In the genomic region with DNA sequence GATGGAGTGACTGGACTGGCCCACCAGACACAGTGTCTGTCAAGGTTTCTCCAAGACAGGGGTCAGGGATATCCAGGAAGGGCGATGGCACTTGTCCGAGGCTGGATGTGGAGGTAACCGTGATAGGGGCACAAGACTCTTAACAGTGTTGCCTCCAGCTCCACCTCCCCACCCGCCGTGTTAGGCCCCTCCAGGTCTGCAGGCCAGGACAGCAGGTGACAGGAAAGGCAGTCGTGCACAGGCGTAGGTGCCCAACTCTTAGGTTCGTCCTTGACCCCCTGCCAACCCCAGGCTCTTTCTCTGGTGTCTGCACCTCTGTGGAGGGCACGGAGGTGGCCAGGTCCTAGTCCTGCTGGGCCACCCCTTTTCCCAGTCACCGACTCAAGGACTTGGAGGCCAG, we compare ENCODE assay signal across 27 cellular contexts. TPM values are rescaled to one million over a fixed set of nuclear protein-coding genes. Genes with fewer than 3 reads are reported as not detected.
DNase-seq lines count a peak whose midpoint lies in the region; ATAC-seq, FAIRE-seq and TF ChIP-seq lines count a peak whose summit lies in the region.
"Had no signal": no experiment of that assay in that cellular context is flagged by ENCODE, and none has a peak within 500 bp of the region (broad histone marks: within the 10 kb centered on the region; RNA-seq: fewer than 3 reads in every experiment).

No MANE protein-coding gene starts in this region.

- H3K4me3 ChIP-seq in KMS-11 (IDR thresholded peaks at IDR 0.05; ENCODE audit: insufficient read depth, low read depth, low read length) (no peak overlapping the region), H1 (ENCODE audit: extremely low read depth in 1 of 4, insufficient read depth in 2 of 4, low read depth in 3 of 4, low read length in 4 of 4) (no peak overlapping the region), testis (no peak overlapping the region)
- H3K4me3 ChIP-seq: adrenal gland, heart right ventricle, K562, MG63, pancreas, tibial nerve had no signal

- H3K79me2 ChIP-seq in KMS-11 (ENCODE audit: insufficient read depth, low read depth) (peaks cover 51% of the 10 kb centered on the region), H1 (ENCODE audit: control insufficient read depth in 1 of 2, insufficient read depth in 2 of 2, low read length in 2 of 2) (peaks cover 15 to 47% of the 10 kb centered on the region in 2 experiments; a peak in 3 of 4 replicates)

- no peaks in the 10 kb centered on the region for H3K36me3 Mint-ChIP-seq in activated CD4-positive, alpha-beta T cell treated with anti-CD3 and anti-CD28 coated beads, Interleukin-2, amount 10 ng/mL, durations not matched to agents 24 days and 14 days (ENCODE audit: low read depth)
- H3K36me3 Mint-ChIP-seq in stimulated activated memory B cell treated with anti-CD40 and anti-IgM and Interleukin-4, amounts not matched to agents 10 μg/mL and 1 μg/mL and 100 μg/mL, for 72 hours, result peaks cover 5% of the 10 kb centered on the region

- no peaks in the 10 kb centered on the region for H3K27me3 ChIP-seq in KMS-11 (ENCODE audit: insufficient read depth, low read depth)
- no peaks in the 10 kb centered on the region for H3K27me3 ChIP-seq in H1 (replicated peaks in 1 of 4; ENCODE audit: control insufficient read depth in 3 of 4, extremely low read depth in 1 of 4, insufficient read depth in 3 of 4, low read length in 3 of 4)
- H3K27me3 ChIP-seq in testis, result no peaks in the 10 kb centered on the region
- H3K27me3 ChIP-seq: adrenal gland, foreskin keratinocyte, heart right ventricle, MG63, pancreas, tibial nerve had no signal

- H3K9me3 ChIP-seq in H1 (ENCODE audit: insufficient read depth in 2 of 2, low read depth in 1 of 2, low read length in 1 of 2) (no peaks in the 10 kb centered on the region), testis (no peaks in the 10 kb centered on the region)
- H3K9me3 ChIP-seq: adrenal gland, heart right ventricle, MG63, pancreas, tibial nerve had no signal

- no peak overlapping the region for H4K91ac ChIP-seq in H1 (replicated peaks; ENCODE audit: insufficient read length, low read length)

- H2AFZ ChIP-seq in KMS-11 (ENCODE audit: low read depth) (no peak overlapping the region), H1 (ENCODE audit: low read length) (no peak overlapping the region)

- H3K18ac ChIP-seq in H1 (ENCODE audit: extremely low read depth, low read length), result no peak overlapping the region

- H3K4me1 Mint-ChIP-seq in activated CD4-positive, alpha-beta T cell treated with anti-CD3 and anti-CD28 coated beads, Interleukin-2, amount 10 ng/mL, durations not matched to agents 24 days and 14 days, result peaks cover 11% of the 10 kb centered on the region
- peaks cover 86% of the 10 kb centered on the region for H3K4me1 Mint-ChIP-seq in stimulated activated memory B cell treated with anti-CD40 and anti-IgM and Interleukin-4, amounts not matched to agents 10 μg/mL and 1 μg/mL and 100 μg/mL, for 72 hours

- no peak overlapping the region for H4K5ac ChIP-seq in H1 (ENCODE audit: insufficient read length, low read depth, low read length)

- CTCF ChIA-PET in H1 (lab: Charles Lee; ENCODE audit: partially characterized antibody), result interaction anchor here (1.0 to 2.4 kb wide), 4 partner anchors 9 to 24 kb away, joined by 3 to 7 read pairs (median 4); no protein-coding TSS in a partner anchor

- no peak overlapping the region for H3K27ac ChIP-seq in KMS-11
- no peak overlapping the region for H3K27ac ChIP-seq in H1 (ENCODE audit: low read depth, low read length)
- H3K27ac ChIP-seq in testis, result no peak overlapping the region
- H3K27ac ChIP-seq: adrenal gland, foreskin keratinocyte, heart right ventricle, pancreas, tibial nerve had no signal

- no peak for DNase-seq in activated CD4-positive, alpha-beta T cell treated with anti-CD3 and anti-CD28 coated beads, Interleukin-2, amount 10 ng/mL, durations not matched to agents 24 days and 14 days
- DNase-seq in activated CD4-positive, alpha-beta T cell treated with anti-CD3 and anti-CD28 coated beads for 4 hours, result no peak
- DNase-seq in H1 (ENCODE audit: low read depth in 1 of 2, low spot score in 2 of 2) (no peak), testis (no peak), CD1c-positive myeloid dendritic cell (ENCODE audit: extremely low spot score) (no peak)
- DNase-seq: 8988T; effector CD8-positive, alpha-beta T cell; foreskin keratinocyte; GDM1; heart right ventricle; left cardiac atrium; mesenchymal stem cell; MG63; NCI-H1417; NCI-H524; pancreas; stimulated activated CD4-positive, alpha-beta T cell treated with anti-CD3 and anti-CD28 coated beads, Interleukin-4, amount 100 ng/mL, for 1 hour; stimulated activated naive CD4-positive, alpha-beta T cell treated with Interleukin-2 at 50 U/mL for 16 hours had no signal

- H2BK15ac ChIP-seq in H1 (ENCODE audit: low read length), result no peak overlapping the region

- H2BK120ac ChIP-seq in H1 (replicated peaks; ENCODE audit: low read depth, low read length), result no peak overlapping the region

- POLR2A ChIA-PET in H1 (lab: Charles Lee; ENCODE audit: partially characterized antibody), result interaction anchor here (0.9 to 2.1 kb wide), 4 partner anchors 8 to 27 kb away, joined by 3 to 6 read pairs (median 4); partner anchors contain the start of gene ITM2C

- WGBS in H1 (ENCODE audit: extremely low coverage in 1 of 2, insufficient coverage in 1 of 2, insufficient read length in 1 of 2, insufficient replicate concordance in 2 of 2, low coverage in 1 of 2, low lambda C conversion rate in 2 of 2, missing lambda C conversion rate in 1 of 2), 2 experiments, result 98% methylated on average over 10 of the region's 10 CpGs; no CpG with 5 or more reads in 1 of the 2 experiments
- WGBS in testis, 2 donors, result 78 to 91% methylated on average over 4 to 10 of the region's 10 CpGs

- H2BK12ac ChIP-seq in H1 (ENCODE audit: low read depth, low read length), result no peak overlapping the region

- H4K20me1 ChIP-seq in KMS-11 (ENCODE audit: insufficient read depth), result no peaks in the 10 kb centered on the region
- peaks cover 9 to 38% of the 10 kb centered on the region in 2 experiments for H4K20me1 ChIP-seq in H1 (replicated peaks in 1 of 2; ENCODE audit: control insufficient read depth in 1 of 2, insufficient read depth in 2 of 2, low read length in 2 of 2)

- H2BK20ac ChIP-seq in H1 (ENCODE audit: low read length), result no peak overlapping the region

- no peak overlapping the region for H3K56ac ChIP-seq in H1 (replicated peaks; ENCODE audit: insufficient read length, low read depth, low read length)

- H2BK5ac ChIP-seq in H1 (ENCODE audit: low read depth, low read length), result peak overlapping the region; percentile 44; the same call in 1 of the 2 replicates

- ATAC-seq in stimulated activated memory B cell treated with anti-CD40 and anti-IgM and Interleukin-4, amounts not matched to agents 10 μg/mL and 1 μg/mL and 100 μg/mL, for 72 hours, result no peak
- ATAC-seq in HG02973 (IDR thresholded peaks at IDR 0.05; ENCODE audit: unreplicated experiment), result no peak
- ATAC-seq: foreskin keratinocyte; heart right ventricle; K562; left cardiac atrium; naive thymus-derived CD4-positive, alpha-beta T cell; pancreas had no signal

- no peak overlapping the region for H3K14ac ChIP-seq in H1 (ENCODE audit: insufficient read length)

- no peak overlapping the region for H4K8ac ChIP-seq in H1 (ENCODE audit: extremely low read depth, insufficient read depth, low read length)

- no peak overlapping the region for H3K4ac ChIP-seq in H1 (replicated peaks; ENCODE audit: insufficient read length, low read depth, low read length)

- FAIRE-seq in H1 (lab: Jason Lieb, UNC), result no peak
- FAIRE-seq: K562, pancreas had no signal

- H3K4me3 Mint-ChIP-seq in activated CD4-positive, alpha-beta T cell treated with anti-CD3 and anti-CD28 coated beads, Interleukin-2, amount 10 ng/mL, durations not matched to agents 24 days and 14 days, result no peak overlapping the region
- peak overlapping the region; percentile 75 for H3K4me3 Mint-ChIP-seq in stimulated activated memory B cell treated with anti-CD40 and anti-IgM and Interleukin-4, amounts not matched to agents 10 μg/mL and 1 μg/mL and 100 μg/mL, for 72 hours
- H3K4me3 Mint-ChIP-seq: brain; T-helper 1 cell treated with Interleukin-12 subunit alpha and Interleukin-12 subunit beta and Interleukin-4 antibody, amounts not matched to agents 30 μg/mL and 1 μg/mL, for 36 hours had no signal

- intact Hi-C loops in activated CD4-positive, alpha-beta T cell treated with anti-CD3 and anti-CD28 coated beads, Interleukin-2, amount 10 ng/mL, durations not matched to agents 24 days and 14 days (cut with micrococcal nuclease), result no loop called here
- intact Hi-C loops in testis (cut with DNase I; ENCODE audit: low total_unique reads), result no loop called here

- H3K27me3 Mint-ChIP-seq in activated CD4-positive, alpha-beta T cell treated with anti-CD3 and anti-CD28 coated beads, Interleukin-2, amount 10 ng/mL, durations not matched to agents 24 days and 14 days, result peaks cover 2% of the 10 kb centered on the region
- no peaks in the 10 kb centered on the region for H3K27me3 Mint-ChIP-seq in stimulated activated memory B cell treated with anti-CD40 and anti-IgM and Interleukin-4, amounts not matched to agents 10 μg/mL and 1 μg/mL and 100 μg/mL, for 72 hours
- H3K27me3 Mint-ChIP-seq: brain; naive thymus-derived CD4-positive, alpha-beta T cell had no signal

- H3K9me3 Mint-ChIP-seq in activated CD4-positive, alpha-beta T cell treated with anti-CD3 and anti-CD28 coated beads, Interleukin-2, amount 10 ng/mL, durations not matched to agents 24 days and 14 days, result no peaks in the 10 kb centered on the region
- no peaks in the 10 kb centered on the region for H3K9me3 Mint-ChIP-seq in stimulated activated memory B cell treated with anti-CD40 and anti-IgM and Interleukin-4, amounts not matched to agents 10 μg/mL and 1 μg/mL and 100 μg/mL, for 72 hours
- H3K9me3 Mint-ChIP-seq: brain; naive thymus-derived CD4-positive, alpha-beta T cell; T-helper 1 cell treated with Interleukin-12 subunit alpha and Interleukin-12 subunit beta and Interleukin-4 antibody, amounts not matched to agents 30 μg/mL and 1 μg/mL, for 36 hours had no signal

- no peak overlapping the region for H3K23ac ChIP-seq in H1 (ENCODE audit: insufficient read length)

- H3K9ac ChIP-seq in KMS-11, result no peak overlapping the region
- no peak overlapping the region for H3K9ac ChIP-seq in H1 (replicated peaks in 1 of 4; ENCODE audit: extremely low read depth in 1 of 4, low read depth in 3 of 4, low read length in 3 of 4)

- no peak for TF ChIP-seq EP300 in H1 (IDR thresholded peaks at IDR 0.05; ENCODE audit: borderline replicate concordance in 1 of 2, low read depth in 2 of 2, low read length in 2 of 2)

- H3K4me1 ChIP-seq in KMS-11 (ENCODE audit: low read depth, poor library complexity, severe bottlenecking) (peaks cover 65% of the 10 kb centered on the region), H1 (replicated peaks in 1 of 4; ENCODE audit: control insufficient read depth in 3 of 4, insufficient read depth in 4 of 4, low read length in 3 of 4) (peaks cover 9 to 22% (median 19%) of the 10 kb centered on the region in 4 experiments), testis (peaks cover 3% of the 10 kb centered on the region)
- H3K4me1 ChIP-seq: foreskin keratinocyte, pancreas had no signal

- peaks cover 28% of the 10 kb centered on the region for H3K79me1 ChIP-seq in H1 (ENCODE audit: low read depth, low read length)

- H3K36me3 ChIP-seq in KMS-11 (ENCODE audit: insufficient read depth) (peaks cover 16% of the 10 kb centered on the region; the same call in 1 of the 2 replicates), H1 (ENCODE audit: control insufficient read depth in 2 of 4, insufficient read depth in 4 of 4, low read length in 3 of 4) (peaks cover 20 to 66% (median 46%) of the 10 kb centered on the region in 4 experiments), testis (ENCODE audit: low read depth, missing control alignments) (no peaks in the 10 kb centered on the region)
- H3K36me3 ChIP-seq: MG63 had no signal

- TF ChIP-seq RAD21 in H1 (IDR thresholded peaks at IDR 0.05 in 1 of 2, conservative IDR thresholded peaks at IDR 0.05 in 1 of 2; ENCODE audit: low read depth in 2 of 2, low read length in 2 of 2), result no peak

- TF ChIP-seq POLR2A in H1 (IDR thresholded peaks at IDR 0.05; ENCODE audit: control extremely low read depth in 1 of 2, low read depth in 2 of 2, low read length in 2 of 2) (peak in 1 of 2 experiments; percentile 32; a peak in 1 of 3 replicates), testis (IDR thresholded peaks at IDR 0.05) (no peak)

- no peaks in the 10 kb centered on the region for H3K23me2 ChIP-seq in H1 (ENCODE audit: low read depth, low read length)

- TF ChIP-seq CTCF in KMS-11 (conservative IDR thresholded peaks at IDR 0.05; ENCODE audit: low read depth, low read length), result no peak
- no peak for TF ChIP-seq CTCF in H1 (IDR thresholded peaks at IDR 0.05; ENCODE audit: control extremely low read depth in 1 of 3, insufficient read depth in 1 of 3, low read depth in 1 of 3, low read length in 3 of 3)
- no peak for TF ChIP-seq CTCF in testis (IDR thresholded peaks at IDR 0.05)

- H2AK5ac ChIP-seq in H1 (ENCODE audit: low read depth, low read length), result no peak overlapping the region

- H3K4me2 ChIP-seq in KMS-11 (peak overlapping the region; percentile 3; the same call in 1 of the 2 replicates), H1 (ENCODE audit: insufficient read depth in 1 of 2, low read depth in 2 of 2, low read length in 2 of 2) (no peak overlapping the region)

- H3K27ac Mint-ChIP-seq in activated CD4-positive, alpha-beta T cell treated with anti-CD3 and anti-CD28 coated beads, Interleukin-2, amount 10 ng/mL, durations not matched to agents 24 days and 14 days, result peak overlapping the region; percentile 11
- peak overlapping the region; percentile 94 for H3K27ac Mint-ChIP-seq in stimulated activated memory B cell treated with anti-CD40 and anti-IgM and Interleukin-4, amounts not matched to agents 10 μg/mL and 1 μg/mL and 100 μg/mL, for 72 hours
- H3K27ac Mint-ChIP-seq: naive thymus-derived CD4-positive, alpha-beta T cell; T-helper 1 cell treated with Interleukin-12 subunit alpha and Interleukin-12 subunit beta and Interleukin-4 antibody, amounts not matched to agents 30 μg/mL and 1 μg/mL, for 36 hours had no signal

RNA-seq across cellular contexts. Expression of gene ITM2C, which starts 10.1 kb away (rescaled TPM):
- total RNA-seq in activated CD4-positive, alpha-beta T cell treated with anti-CD3 and anti-CD28 coated beads, Interleukin-2, amount 10 ng/mL, durations not matched to agents 24 days and 14 days, result 8.3 and 10.3 TPM in 2 replicates
- total RNA-seq in H1 (2021; fragmentation: NEBNext Ultra II Directional; extraction: Animal tissue kit (Norgen Biotek cat#: 25700)), result 362 and 367 TPM in 2 replicates
- polyA plus RNA-seq in H1 (2011; rRNA removed), result 742 and 889 TPM in 2 replicates
- 714 TPM for polyA plus RNA-seq in H1 (2011; cell fraction: cytosol; rRNA removed)
- 967 TPM for polyA plus RNA-seq in H1 (2011; cell fraction: nucleus; rRNA removed)
- polyA plus RNA-seq in H1 (2012, experiment 1 of 2), result 466 to 565 TPM (median 504 TPM) in 4 replicates
- 396 TPM for polyA plus RNA-seq in H1 (2012, experiment 2 of 2)
- 442 TPM for polyA plus RNA-seq in H1 (2013, experiment 1 of 2)
- 531 TPM for polyA plus RNA-seq in H1 (2013, experiment 2 of 2)
- polyA minus RNA-seq in H1 (2011; rRNA and poly(A)+ RNA removed), result 807 and 840 TPM in 2 replicates
- polyA minus RNA-seq in H1 (2011; cell fraction: cytosol; rRNA and poly(A)+ RNA removed), result 239 TPM
- 131 TPM for polyA minus RNA-seq in H1 (2011; cell fraction: nucleus; rRNA and poly(A)+ RNA removed)
- 10 to 100 TPM; 53.7 to 95.7 TPM for total RNA-seq in testis
- 57.8 TPM for polyA plus RNA-seq in testis (ENCODE audit: insufficient read depth, low read depth, low replicate concordance)

RNA-seq across cellular contexts. Expression of gene GPR55, which starts 50.2 kb away (rescaled TPM):
- 0.23 and 0.38 TPM in 2 replicates for total RNA-seq in activated CD4-positive, alpha-beta T cell treated with anti-CD3 and anti-CD28 coated beads, Interleukin-2, amount 10 ng/mL, durations not matched to agents 24 days and 14 days
- not detected in 2 replicates for total RNA-seq in H1 (2021; fragmentation: NEBNext Ultra II Directional; extraction: Animal tissue kit (Norgen Biotek cat#: 25700))
- polyA plus RNA-seq in H1 (2011; rRNA removed), result not detected in 2 replicates
- not detected for polyA plus RNA-seq in H1 (2011; cell fraction: cytosol; rRNA removed)
- not detected for polyA plus RNA-seq in H1 (2011; cell fraction: nucleus; rRNA removed)
- not detected in 4 replicates for polyA plus RNA-seq in H1 (2012, experiment 1 of 2)
- not detected for polyA plus RNA-seq in H1 (2012, experiment 2 of 2)
- not detected for polyA plus RNA-seq in H1 (2013, experiment 1 of 2)
- not detected for polyA plus RNA-seq in H1 (2013, experiment 2 of 2)
- not detected in 2 replicates for polyA minus RNA-seq in H1 (2011; rRNA and poly(A)+ RNA removed)
- polyA minus RNA-seq in H1 (2011; cell fraction: cytosol; rRNA and poly(A)+ RNA removed), result not detected
- not detected for polyA minus RNA-seq in H1 (2011; cell fraction: nucleus; rRNA and poly(A)+ RNA removed)
- total RNA-seq in testis, result 10 to 100 TPM; 10.9 to 14.7 TPM
- 12.3 TPM for polyA plus RNA-seq in testis (ENCODE audit: insufficient read depth, low read depth, low replicate concordance)
- total RNA-seq: foreskin keratinocyte had no signal
- polyA plus RNA-seq: foreskin keratinocyte had no signal
